ENCODE assay signal across 1 cellular context in the genomic region with DNA sequence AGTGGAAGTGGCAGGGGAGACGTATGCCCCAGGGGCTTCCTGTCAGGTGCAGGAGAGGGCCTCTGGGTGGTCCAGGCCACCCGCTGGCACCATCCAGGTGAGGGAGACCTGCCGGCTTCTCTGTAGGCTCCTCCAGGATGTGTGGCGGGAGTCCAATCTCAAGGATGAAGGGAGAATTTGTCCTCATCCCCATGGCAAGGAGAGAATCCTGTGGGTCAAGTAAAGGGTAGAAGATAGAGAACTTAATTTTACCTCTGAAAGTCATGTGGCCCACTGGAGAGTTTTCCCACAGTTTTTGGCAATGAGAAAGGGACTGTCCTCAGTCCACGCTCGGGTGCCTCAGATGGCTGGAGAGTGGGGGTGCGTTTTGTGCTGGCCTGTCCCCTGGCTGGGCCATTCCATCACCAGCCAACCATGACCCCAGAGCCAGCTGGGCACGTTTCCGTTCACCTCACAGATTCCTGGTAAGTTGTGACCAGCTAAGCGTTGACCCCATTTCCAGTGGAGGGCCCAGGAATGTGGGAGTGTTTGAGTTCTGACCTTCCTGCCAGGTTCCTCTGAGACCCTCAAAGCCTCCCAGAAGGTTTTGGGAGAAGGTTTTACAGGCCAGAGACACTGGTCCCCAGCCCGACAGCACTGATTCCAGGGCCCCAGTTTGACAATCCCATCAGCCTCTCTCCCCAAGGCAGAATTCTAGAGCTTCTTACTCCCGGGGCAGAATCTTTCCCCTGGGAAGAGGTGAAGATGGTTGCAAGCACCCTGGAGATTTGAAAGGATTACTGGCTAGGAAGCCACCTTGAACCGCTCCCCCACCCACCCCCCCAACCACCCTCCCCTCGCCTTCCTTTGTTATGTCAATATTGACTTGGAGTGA.
TF ChIP-seq lines count a peak whose summit lies in the region.

No MANE protein-coding gene starts in this region.

TF ChIP-seq in Ishikawa, 13 proteins besides CTCF, POLR2A, EP300 and RAD21:
- no peak for TF ChIP-seq CEBPB (IDR thresholded peaks at IDR 0.05)
- TF ChIP-seq EGR1 (IDR thresholded peaks at IDR 0.05), result no peak
- no peak for TF ChIP-seq CREB1 (IDR thresholded peaks at IDR 0.05; ENCODE audit: low read depth)
- TF ChIP-seq FOXM1 (IDR thresholded peaks at IDR 0.05; ENCODE audit: borderline replicate concordance, low read depth), result no peak
- TF ChIP-seq, protein P1, sequence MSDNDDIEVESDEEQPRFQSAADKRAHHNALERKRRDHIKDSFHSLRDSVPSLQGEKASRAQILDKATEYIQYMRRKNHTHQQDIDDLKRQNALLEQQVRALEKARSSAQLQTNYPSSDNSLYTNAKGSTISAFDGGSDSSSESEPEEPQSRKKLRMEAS (IDR thresholded peaks at IDR 0.05), result no peak
- TF ChIP-seq TAF1 (IDR thresholded peaks at IDR 0.05; ENCODE audit: low read depth), result no peak
- TF ChIP-seq, protein P2, sequence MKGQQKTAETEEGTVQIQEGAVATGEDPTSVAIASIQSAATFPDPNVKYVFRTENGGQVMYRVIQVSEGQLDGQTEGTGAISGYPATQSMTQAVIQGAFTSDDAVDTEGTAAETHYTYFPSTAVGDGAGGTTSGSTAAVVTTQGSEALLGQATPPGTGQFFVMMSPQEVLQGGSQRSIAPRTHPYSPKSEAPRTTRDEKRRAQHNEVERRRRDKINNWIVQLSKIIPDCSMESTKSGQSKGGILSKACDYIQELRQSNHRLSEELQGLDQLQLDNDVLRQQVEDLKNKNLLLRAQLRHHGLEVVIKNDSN (IDR thresholded peaks at IDR 0.05), result no peak
- 0 out of 2 replicates have a peak, but pooled peaks have one; percentile 6 for TF ChIP-seq TEAD4 (IDR thresholded peaks at IDR 0.05)
- TF ChIP-seq NFIC (IDR thresholded peaks at IDR 0.05), result 0 out of 2 replicates have a peak, but pooled peaks have one; percentile 5
- TF ChIP-seq YY1 (IDR thresholded peaks at IDR 0.05; ENCODE audit: low read depth), result no peak
- peak; percentile 36; the same call in 1 of the 2 replicates for TF ChIP-seq TCF12 (IDR thresholded peaks at IDR 0.05; ENCODE audit: low read depth)
- TF ChIP-seq ZBTB7A (IDR thresholded peaks at IDR 0.05; ENCODE audit: low read depth), result no peak
- TF ChIP-seq, protein P3, sequence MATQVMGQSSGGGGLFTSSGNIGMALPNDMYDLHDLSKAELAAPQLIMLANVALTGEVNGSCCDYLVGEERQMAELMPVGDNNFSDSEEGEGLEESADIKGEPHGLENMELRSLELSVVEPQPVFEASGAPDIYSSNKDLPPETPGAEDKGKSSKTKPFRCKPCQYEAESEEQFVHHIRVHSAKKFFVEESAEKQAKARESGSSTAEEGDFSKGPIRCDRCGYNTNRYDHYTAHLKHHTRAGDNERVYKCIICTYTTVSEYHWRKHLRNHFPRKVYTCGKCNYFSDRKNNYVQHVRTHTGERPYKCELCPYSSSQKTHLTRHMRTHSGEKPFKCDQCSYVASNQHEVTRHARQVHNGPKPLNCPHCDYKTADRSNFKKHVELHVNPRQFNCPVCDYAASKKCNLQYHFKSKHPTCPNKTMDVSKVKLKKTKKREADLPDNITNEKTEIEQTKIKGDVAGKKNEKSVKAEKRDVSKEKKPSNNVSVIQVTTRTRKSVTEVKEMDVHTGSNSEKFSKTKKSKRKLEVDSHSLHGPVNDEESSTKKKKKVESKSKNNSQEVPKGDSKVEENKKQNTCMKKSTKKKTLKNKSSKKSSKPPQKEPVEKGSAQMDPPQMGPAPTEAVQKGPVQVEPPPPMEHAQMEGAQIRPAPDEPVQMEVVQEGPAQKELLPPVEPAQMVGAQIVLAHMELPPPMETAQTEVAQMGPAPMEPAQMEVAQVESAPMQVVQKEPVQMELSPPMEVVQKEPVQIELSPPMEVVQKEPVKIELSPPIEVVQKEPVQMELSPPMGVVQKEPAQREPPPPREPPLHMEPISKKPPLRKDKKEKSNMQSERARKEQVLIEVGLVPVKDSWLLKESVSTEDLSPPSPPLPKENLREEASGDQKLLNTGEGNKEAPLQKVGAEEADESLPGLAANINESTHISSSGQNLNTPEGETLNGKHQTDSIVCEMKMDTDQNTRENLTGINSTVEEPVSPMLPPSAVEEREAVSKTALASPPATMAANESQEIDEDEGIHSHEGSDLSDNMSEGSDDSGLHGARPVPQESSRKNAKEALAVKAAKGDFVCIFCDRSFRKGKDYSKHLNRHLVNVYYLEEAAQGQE (IDR thresholded peaks at IDR 0.05; ENCODE audit: low read depth), result no peak
